21 cellular contexts compared by ENCODE assay signal in the genomic region with DNA sequence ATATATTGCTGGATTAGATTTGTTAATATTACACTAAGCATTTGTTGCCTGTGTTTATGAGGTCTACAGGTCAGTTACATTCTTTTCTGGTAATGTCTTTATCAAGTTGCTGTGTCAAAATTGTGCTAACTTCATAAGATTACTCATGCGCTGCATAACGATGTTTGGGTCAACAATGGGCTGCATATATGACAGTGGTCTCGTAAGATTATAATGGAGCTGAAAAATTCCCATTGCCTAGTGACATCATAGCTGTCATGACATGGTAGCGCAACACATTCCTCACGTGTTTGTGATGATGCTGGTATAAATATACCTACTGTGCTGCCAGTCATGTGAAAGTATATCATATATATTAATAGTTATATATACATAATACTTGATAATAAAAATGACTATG. TPM values are rescaled to one million over a fixed set of nuclear protein-coding genes. Genes with fewer than 3 reads are reported as not detected.
DNase-seq lines count a peak whose midpoint lies in the region; ATAC-seq, FAIRE-seq and TF ChIP-seq lines count a peak whose summit lies in the region.
"Had no signal": no experiment of that assay in that cellular context is flagged by ENCODE, and none has a peak within 500 bp of the region (broad histone marks: within the 10 kb centered on the region; RNA-seq: fewer than 3 reads in every experiment).

No MANE protein-coding gene starts in this region.

- FAIRE-seq in HepG2 (lab: Jason Lieb, UNC) = no peak
- FAIRE-seq in GM19239 (lab: Jason Lieb, UNC) = no peak
- FAIRE-seq: A549, GM12892, GM18507 had no signal

- H3K36me3 ChIP-seq in HepG2 (replicated peaks in 1 of 2; ENCODE audit: control insufficient read depth in 1 of 2, insufficient read depth in 2 of 2, low read length in 2 of 2) (peaks cover 0 to 17% of the 10 kb centered on the region in 2 experiments; a peak in 1 of 5 replicates), right lobe of liver (no peaks in the 10 kb centered on the region), body of pancreas (replicated peaks in 1 of 2; ENCODE audit: insufficient read depth in 1 of 2, low read depth in 2 of 2) (peaks cover 0 to 5% of the 10 kb centered on the region in 2 donors)

- no peaks in the 10 kb centered on the region for H3K27me3 Mint-ChIP-seq in glutamatergic neuron (ENCODE audit: unreplicated experiment)
- H3K27me3 Mint-ChIP-seq: B cell; CD4-positive, alpha-beta T cell had no signal

- H3K27ac ChIP-seq in HepG2 (ENCODE audit: extremely low read length, insufficient read depth, low read length) (no peak overlapping the region), right lobe of liver (no peak overlapping the region), body of pancreas (peak overlapping the region in 2 of 4 donors; percentile 14 to 36)
- H3K27ac ChIP-seq: 22Rv1; A549; BLaER1 treated with 17β-estradiol and CSF1 and Interleukin-3, amounts not matched to agents 10 nM and 100 nM; C4-2B had no signal

- DNase-seq in HepG2 (ENCODE audit: low spot score) (no peak), right lobe of liver (no peak), body of pancreas (no peak), glutamatergic neuron (no peak), epidermal melanocyte (ENCODE audit: insufficient read length, low spot score) (no peak), DMS153 treated with DMSO at 0.1 percent for 48 hours (lab: John Stamatoyannopoulos, UW; ENCODE audit: unreplicated experiment) (no peak), GM19239 (ENCODE audit: insufficient read length, low spot score) (no peak)
- DNase-seq: AML-193; CD4-positive, alpha-beta T cell; CD8-positive, alpha-beta T cell; DMS 273 treated with DMSO at 0.1 percent for 48 hours; DMS153; DMS79 treated with DMSO at 0.1 percent for 48 hours; GF-D8 had no signal

- CTCF ChIA-PET in HepG2 (lab: Yijun Ruan, JAX; ENCODE audit: low intra/inter-chr PET ratio, low total read pairs) = no interaction called here

- POLR2A ChIA-PET in HepG2 (lab: Yijun Ruan, JAX) = no interaction called here

- H4K20me1 ChIP-seq in HepG2 (ENCODE audit: insufficient read depth, low read length) = no peaks in the 10 kb centered on the region
- H4K20me1 ChIP-seq: BLaER1 treated with 17β-estradiol and CSF1 and Interleukin-3, amounts not matched to agents 10 nM and 100 nM had no signal

- H3K4me1 Mint-ChIP-seq in glutamatergic neuron (ENCODE audit: low read depth, unreplicated experiment) = peaks cover 13% of the 10 kb centered on the region

- no peak overlapping the region for H3K4me2 ChIP-seq in HepG2 (ENCODE audit: low read depth, low read length)
- H3K4me2 ChIP-seq: A549; BLaER1 treated with 17β-estradiol and CSF1 and Interleukin-3, amounts not matched to agents 10 nM and 100 nM had no signal

- H2AFZ ChIP-seq in HepG2 (ENCODE audit: low read length) = no peak overlapping the region

- H3K9me3 Mint-ChIP-seq in glutamatergic neuron (ENCODE audit: unreplicated experiment) = no peaks in the 10 kb centered on the region
- H3K9me3 Mint-ChIP-seq: CD4-positive, alpha-beta T cell; CD8-positive, alpha-beta T cell had no signal

- WGBS in HepG2 (ENCODE audit: low lambda C conversion rate) = 98% methylated on average over 5 of the region's 5 CpGs
- WGBS in right lobe of liver (ENCODE audit: insufficient coverage, low coverage, low lambda C conversion rate, missing lambda C conversion rate) = 86% methylated on average over 5 of the region's 5 CpGs
- 70% methylated on average over 5 of the region's 5 CpGs for WGBS in body of pancreas, 2 donors

- H3K4me1 ChIP-seq in HepG2 (ENCODE audit: insufficient read depth, low read length) = no peaks in the 10 kb centered on the region
- H3K4me1 ChIP-seq in right lobe of liver = no peaks in the 10 kb centered on the region
- no peaks in the 10 kb centered on the region for H3K4me1 ChIP-seq in body of pancreas

- H3K9ac ChIP-seq in HepG2 (ENCODE audit: insufficient read depth, low read depth, low read length) = no peak overlapping the region
- H3K9ac ChIP-seq: BLaER1 treated with 17β-estradiol and CSF1 and Interleukin-3, amounts not matched to agents 10 nM and 100 nM had no signal

- intact Hi-C loops in HepG2 (cut with micrococcal nuclease; ENCODE audit: unreplicated experiment) (no loop called here), right lobe of liver (cut with DNase I) (no loop called here), body of pancreas (cut with DNase I) (no loop called here)

- in situ Hi-C loops in HepG2 (cut with HindIII; ENCODE audit: extremely low pct_ligation_motif_present, low pct_unique_long_range_greater_than_20kb) = no loop called here

- TF ChIP-seq RAD21 in HepG2 (CRISPR knock-in tag; IDR thresholded peaks at IDR 0.05) = no peak

- H3K4me3 Mint-ChIP-seq in glutamatergic neuron (ENCODE audit: unreplicated experiment) = no peak overlapping the region
- H3K4me3 Mint-ChIP-seq: B cell; CD4-positive, alpha-beta T cell; CD8-positive, alpha-beta T cell had no signal

- H3K9me3 ChIP-seq in HepG2 (ENCODE audit: low read length) = no peaks in the 10 kb centered on the region
- H3K9me3 ChIP-seq in right lobe of liver = no peaks in the 10 kb centered on the region
- H3K9me3 ChIP-seq in body of pancreas = no peaks in the 10 kb centered on the region
- H3K9me3 ChIP-seq: A549; BLaER1 treated with 17β-estradiol and CSF1 and Interleukin-3, amounts not matched to agents 10 nM and 100 nM had no signal

- BruUV-seq in HepG2 (replicated peaks; lab: Mats Ljungman, UMichigan) = no TSS peak

- TF ChIP-seq POLR2A in HepG2 (IDR thresholded peaks at IDR 0.05; ENCODE audit: insufficient read depth in 1 of 2, low read depth in 2 of 2, low read length in 2 of 2) (no peak), right lobe of liver (IDR thresholded peaks at IDR 0.05) (no peak), body of pancreas (IDR thresholded peaks at IDR 0.05) (no peak)

- H3K79me2 ChIP-seq in HepG2 (ENCODE audit: insufficient read depth, low read length) = no peaks in the 10 kb centered on the region

- peak overlapping the region; percentile 88 for H3K27ac Mint-ChIP-seq in glutamatergic neuron (ENCODE audit: unreplicated experiment)
- H3K27ac Mint-ChIP-seq: B cell; CD4-positive, alpha-beta T cell; CD8-positive, alpha-beta T cell had no signal

- H3K4me3 ChIP-seq in HepG2 (replicated peaks in 1 of 3; ENCODE audit: insufficient read depth in 1 of 3, low read depth in 2 of 3, low read length in 3 of 3) = no peak overlapping the region
- H3K4me3 ChIP-seq in right lobe of liver = no peak overlapping the region
- no peak overlapping the region for H3K4me3 ChIP-seq in body of pancreas
- H3K4me3 ChIP-seq: A549; BLaER1 treated with 17β-estradiol and CSF1 and Interleukin-3, amounts not matched to agents 10 nM and 100 nM had no signal

- H3K36me3 Mint-ChIP-seq in glutamatergic neuron (ENCODE audit: unreplicated experiment) = no peaks in the 10 kb centered on the region

- no peaks in the 10 kb centered on the region for H3K27me3 ChIP-seq in HepG2 (ENCODE audit: control insufficient read depth in 1 of 2, insufficient read depth in 2 of 2, low read length in 2 of 2)
- no peaks in the 10 kb centered on the region for H3K27me3 ChIP-seq in right lobe of liver
- H3K27me3 ChIP-seq in body of pancreas = no peaks in the 10 kb centered on the region
- H3K27me3 ChIP-seq: BLaER1 treated with 17β-estradiol and CSF1 and Interleukin-3, amounts not matched to agents 10 nM and 100 nM had no signal

- TF ChIP-seq CTCF in HepG2 (CRISPR knock-in tag; IDR thresholded peaks at IDR 0.05) (no peak), right lobe of liver (IDR thresholded peaks at IDR 0.05) (no peak), body of pancreas (IDR thresholded peaks at IDR 0.05) (no peak), glutamatergic neuron (IDR thresholded peaks at IDR 0.05; ENCODE audit: partially characterized antibody, unreplicated experiment) (no peak)

- no peak for TF ChIP-seq EP300 in HepG2 (IDR thresholded peaks at IDR 0.05; ENCODE audit: low read depth in 2 of 2, low read length in 2 of 2)
- no peak for TF ChIP-seq EP300 in HepG2 (CRISPR knock-in tag; IDR thresholded peaks at IDR 0.05; ENCODE audit: borderline replicate concordance)

- no peak for ATAC-seq in HepG2
- ATAC-seq in right lobe of liver = no peak
- ATAC-seq in body of pancreas = peak; percentile 40
- ATAC-seq: A549; CD8-positive, alpha-beta T cell had no signal

TF ChIP-seq in HepG2, 621 proteins besides CTCF, POLR2A, EP300 and RAD21:
- TF ChIP-seq RBFOX2 (IDR thresholded peaks at IDR 0.05; ENCODE audit: low read depth, low read length) (no peak), CREB1 (IDR thresholded peaks at IDR 0.05) (peak; percentile 53), CREB1 (CRISPR knock-in tag; IDR thresholded peaks at IDR 0.05) (no peak)
TF ChIP-seq in HepG2: peak in this region for 1.

RNA-seq across cellular contexts. Expression of a gene that starts 34.2 kb away (rescaled TPM):
- total RNA-seq in HepG2 (2016; rRNA removed; fragmentation: Illumina TruSeq; extraction: Trizol) = 18.9 and 23.7 TPM in 2 replicates
- total RNA-seq in HepG2 (2016; cell fraction: cytosol; rRNA removed; fragmentation: Illumina TruSeq; extraction: Trizol; ENCODE audit: low read depth) = 4.0 and 4.8 TPM in 2 replicates
- 18.2 and 21.5 TPM in 2 replicates for total RNA-seq in HepG2 (2016; cell fraction: insoluble cytoplasmic fraction; rRNA removed; fragmentation: Illumina TruSeq; extraction: Trizol)
- 8.3 and 9.4 TPM in 2 replicates for total RNA-seq in HepG2 (2016; cell fraction: membrane; rRNA removed; fragmentation: Illumina TruSeq; extraction: Trizol)
- total RNA-seq in HepG2 (2016; cell fraction: nucleus; rRNA removed; fragmentation: Illumina TruSeq; extraction: Trizol) = 18.8 and 20.7 TPM in 2 replicates
- polyA plus RNA-seq in HepG2 (2011; rRNA removed) = 5.1 and 6.3 TPM in 2 replicates
- polyA plus RNA-seq in HepG2 (2011; cell fraction: cytosol; rRNA removed) = 2.7 and 2.9 TPM in 2 replicates
- 4.1 and 4.3 TPM in 2 replicates for polyA plus RNA-seq in HepG2 (2011; cell fraction: nucleus; rRNA removed)
- polyA plus RNA-seq in HepG2 (2012) = 3.5 and 5.9 TPM in 2 replicates
- polyA plus RNA-seq in HepG2 (2016; cell fraction: cytosol; fragmentation: Illumina TruSeq; extraction: Trizol; ENCODE audit: low read depth) = 1.4 and 1.8 TPM in 2 replicates
- 18.6 and 19.5 TPM in 2 replicates for polyA plus RNA-seq in HepG2 (2016; cell fraction: insoluble cytoplasmic fraction; fragmentation: Illumina TruSeq; extraction: Trizol; ENCODE audit: low read depth)
- 3.6 and 4.0 TPM in 2 replicates for polyA plus RNA-seq in HepG2 (2016; cell fraction: membrane; fragmentation: Illumina TruSeq; extraction: Trizol; ENCODE audit: low read depth)
- polyA plus RNA-seq in HepG2 (2016; cell fraction: nucleus; fragmentation: Illumina TruSeq; extraction: Trizol; ENCODE audit: insufficient read depth, low read depth) = 20.7 and 27.8 TPM in 2 replicates
- polyA minus RNA-seq in HepG2 (2011; rRNA and poly(A)+ RNA removed; ENCODE audit: low replicate concordance) = 6.2 and 54.4 TPM in 2 replicates
- polyA minus RNA-seq in HepG2 (2011; cell fraction: cytosol; rRNA and poly(A)+ RNA removed) = 2.5 and 5.3 TPM in 2 replicates
- polyA minus RNA-seq in HepG2 (2011; cell fraction: nucleus; rRNA and poly(A)+ RNA removed) = 8.5 and 9.9 TPM in 2 replicates
- total RNA-seq in right lobe of liver = 1 to 10 TPM; 2.9 to 5.7 (median 5.1) TPM
- 10 to 100 TPM in 1 of 2 donors, 1 to 10 TPM in 1; 9.3 to 13.8 TPM for total RNA-seq in body of pancreas
- total RNA-seq in glutamatergic neuron (ENCODE audit: unreplicated experiment) = 9.0 TPM
